ENCODE assay signal across 23 cellular contexts in the genomic region with DNA sequence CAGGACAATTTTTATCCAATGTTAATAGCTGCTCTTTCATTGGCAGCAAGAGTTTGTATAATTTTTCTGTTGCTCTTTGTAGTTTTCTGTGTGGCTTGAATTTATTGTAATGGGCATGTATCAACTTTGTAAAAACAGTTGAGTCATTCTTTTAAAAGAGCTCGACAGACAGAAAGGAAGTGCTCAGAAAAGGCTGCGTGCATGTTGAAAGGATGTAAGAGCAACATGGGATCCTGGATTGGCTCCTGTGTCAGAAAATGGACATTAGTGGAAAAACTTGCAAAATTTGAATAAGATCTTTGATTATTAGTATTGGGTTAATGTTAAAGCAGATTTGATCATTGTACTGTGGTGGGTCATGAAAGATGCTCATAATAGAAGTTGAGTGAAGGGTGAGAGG.
DNase-seq lines count a peak whose midpoint lies in the region; ATAC-seq and TF ChIP-seq lines count a peak whose summit lies in the region.
"Had no signal": no experiment of that assay in that cellular context is flagged by ENCODE, and none has a peak within 500 bp of the region (broad histone marks: within the 10 kb centered on the region; RNA-seq: fewer than 3 reads in every experiment).

No MANE protein-coding gene starts in this region.

- DNase-seq in EH (ENCODE audit: low read depth) (peak; percentile 65), NB4 (ENCODE audit: low read depth) (peak; percentile 42), dermis blood vessel endothelial cell (peak; percentile 63), neural crest cell (ENCODE audit: low read depth, low spot score) (no peak), cerebellar nuclear complex (lab: John Stamatoyannopoulos, UW) (no peak), progenitor cell of endocrine pancreas (ENCODE audit: low spot score, unreplicated experiment) (no peak)
- no peak for DNase-seq in stimulated activated CD4-positive, alpha-beta T cell treated with anti-CD3 and anti-CD28 coated beads, Interleukin-2, amount 100 ng/mL, for 48 hours
- DNase-seq: activated CD4-positive, alpha-beta T cell treated with anti-CD3 and anti-CD28 coated beads, Interleukin-2, amount 50 U/mL, for 4 hours; activated effector memory CD4-positive, alpha-beta T cell treated with Interleukin-2 at 50 U/mL for 16 hours; CD4-positive, alpha-beta memory T cell; DMS79 treated with DMSO at 0.1 percent for 48 hours; gastrocnemius medialis; naive thymus-derived CD4-positive, alpha-beta T cell; NCI-H187; NCI-H2227 treated with DMSO at 0.1 percent for 48 hours; SJCRH30; stimulated activated naive B cell treated with anti-CD40 and anti-IgM and Interleukin-4, amounts not matched to agents 10 μg/mL and 1 μg/mL and 100 μg/mL, for 72 hours; T-helper 17 cell; thyroid gland had no signal

- no peak overlapping the region for H3K4me3 Mint-ChIP-seq in neural crest cell
- H3K4me3 Mint-ChIP-seq in progenitor cell of endocrine pancreas (ENCODE audit: low read depth) = no peak overlapping the region
- H3K4me3 Mint-ChIP-seq: CD4-positive, alpha-beta memory T cell; dendritic cell treated with granulocyte-macrophage colony-stimulating factor and Interleukin-4, amounts not matched to agents 40 ng/mL and 50 ng/mL, for 4 days; memory B cell; naive thymus-derived CD4-positive, alpha-beta T cell; stimulated activated naive B cell treated with anti-CD40 and anti-IgM and Interleukin-4, amounts not matched to agents 10 μg/mL and 1 μg/mL and 100 μg/mL, for 72 hours; T-helper 17 cell had no signal

- H3K4me3 ChIP-seq in NB4 (ENCODE audit: low read depth, low read length) = no peak overlapping the region
- H3K4me3 ChIP-seq: gastrocnemius medialis, SJCRH30, thyroid gland had no signal

- H3K27me3 Mint-ChIP-seq in neural crest cell (ENCODE audit: low read depth) = no peaks in the 10 kb centered on the region
- H3K27me3 Mint-ChIP-seq in progenitor cell of endocrine pancreas = no peaks in the 10 kb centered on the region
- H3K27me3 Mint-ChIP-seq: dendritic cell treated with granulocyte-macrophage colony-stimulating factor and Interleukin-4, amounts not matched to agents 40 ng/mL and 50 ng/mL, for 4 days; memory B cell; T-helper 17 cell had no signal

- TF ChIP-seq CTCF in NB4 (IDR thresholded peaks at IDR 0.05; ENCODE audit: low read depth, low read length) (no peak), neural crest cell (conservative IDR thresholded peaks at IDR 0.05) (no peak), progenitor cell of endocrine pancreas (IDR thresholded peaks at IDR 0.05; ENCODE audit: unreplicated experiment) (no peak)

- H3K36me3 Mint-ChIP-seq in neural crest cell (ENCODE audit: low read depth) (no peaks in the 10 kb centered on the region), progenitor cell of endocrine pancreas (ENCODE audit: insufficient read depth) (peaks cover 1% of the 10 kb centered on the region)
- H3K36me3 Mint-ChIP-seq: memory B cell had no signal

- ATAC-seq in GM21526 (IDR thresholded peaks at IDR 0.05; ENCODE audit: low FRiP score, unreplicated experiment) = no peak
- ATAC-seq: gastrocnemius medialis; naive thymus-derived CD4-positive, alpha-beta T cell; sciatic nerve; stimulated activated naive B cell treated with anti-CD40 and anti-IgM and Interleukin-4, amounts not matched to agents 10 μg/mL and 1 μg/mL and 100 μg/mL, for 72 hours; T-helper 17 cell had no signal

- peaks cover 7% of the 10 kb centered on the region for H3K9me3 Mint-ChIP-seq in neural crest cell
- peaks cover 6% of the 10 kb centered on the region for H3K9me3 Mint-ChIP-seq in progenitor cell of endocrine pancreas (ENCODE audit: low read depth)
- H3K9me3 Mint-ChIP-seq: dendritic cell treated with granulocyte-macrophage colony-stimulating factor and Interleukin-4, amounts not matched to agents 40 ng/mL and 50 ng/mL, for 4 days; memory B cell had no signal

- H3K4me1 Mint-ChIP-seq in neural crest cell = peaks cover 27% of the 10 kb centered on the region
- peaks cover 30% of the 10 kb centered on the region for H3K4me1 Mint-ChIP-seq in progenitor cell of endocrine pancreas (ENCODE audit: low read depth)
- H3K4me1 Mint-ChIP-seq: memory B cell, T-helper 17 cell had no signal

- peak overlapping the region; percentile 86 for H3K27ac Mint-ChIP-seq in neural crest cell (ENCODE audit: unreplicated experiment)
- no peak overlapping the region for H3K27ac Mint-ChIP-seq in progenitor cell of endocrine pancreas
- H3K27ac Mint-ChIP-seq: dendritic cell treated with granulocyte-macrophage colony-stimulating factor and Interleukin-4, amounts not matched to agents 40 ng/mL and 50 ng/mL, for 4 days; memory B cell; naive thymus-derived CD4-positive, alpha-beta T cell; stimulated activated naive B cell treated with anti-CD40 and anti-IgM and Interleukin-4, amounts not matched to agents 10 μg/mL and 1 μg/mL and 100 μg/mL, for 72 hours; T-helper 17 cell had no signal

- TF ChIP-seq POLR2A in NB4 (IDR thresholded peaks at IDR 0.05; ENCODE audit: extremely low read depth, insufficient read length) = no peak

Comparison
In these comparisons a context has a peak if more than half of its experiments do, and no peak if none do; other contexts are left out.
1. DNase-seq: peak in EH (single experiment), NB4 (single experiment) and dermis blood vessel endothelial cell (single experiment); none in neural crest cell (single experiment), cerebellar nuclear complex (0 of 2), progenitor cell of endocrine pancreas (single experiment) and stimulated activated CD4-positive, alpha-beta T cell treated with anti-CD3 and anti-CD28 coated beads, Interleukin-2, amount 100 ng/mL, for 48 hours (0 of 2).